1 cellular context compared by ENCODE assay signal in genomic region chr1:100130552-100131077, GRCh38.
A peak's percentile ranks its signal among the peaks of the same experiment; 100 is the strongest.
TF ChIP-seq lines count a peak whose summit lies in the region.

No MANE protein-coding gene starts in this region.

TF ChIP-seq in GM12878, 131 proteins besides CTCF, POLR2A, EP300 and RAD21:
- TF ChIP-seq NR2F1 (conservative IDR thresholded peaks at IDR 0.05), result peak; percentile 79
- TF ChIP-seq NRF1 (conservative IDR thresholded peaks at IDR 0.05; ENCODE audit: low read depth, low read length), result no peak
- peak; percentile 46 for TF ChIP-seq JUNB (IDR thresholded peaks at IDR 0.05)
- TF ChIP-seq POU2F2 (IDR thresholded peaks at IDR 0.05; ENCODE audit: borderline replicate concordance, low read depth, low read length), result 0 out of 3 replicates have a peak, but pooled peaks have one; percentile 20
- peak; percentile 28; the same call in 1 of the 2 replicates for TF ChIP-seq MXI1 (IDR thresholded peaks at IDR 0.05; ENCODE audit: low read depth, low read length)
- 0 out of 2 replicates have a peak, but pooled peaks have one; percentile 5 for TF ChIP-seq RUNX3 (IDR thresholded peaks at IDR 0.05; ENCODE audit: low read length)
